ENCODE assay signal across 8 cellular contexts in the genomic region with DNA sequence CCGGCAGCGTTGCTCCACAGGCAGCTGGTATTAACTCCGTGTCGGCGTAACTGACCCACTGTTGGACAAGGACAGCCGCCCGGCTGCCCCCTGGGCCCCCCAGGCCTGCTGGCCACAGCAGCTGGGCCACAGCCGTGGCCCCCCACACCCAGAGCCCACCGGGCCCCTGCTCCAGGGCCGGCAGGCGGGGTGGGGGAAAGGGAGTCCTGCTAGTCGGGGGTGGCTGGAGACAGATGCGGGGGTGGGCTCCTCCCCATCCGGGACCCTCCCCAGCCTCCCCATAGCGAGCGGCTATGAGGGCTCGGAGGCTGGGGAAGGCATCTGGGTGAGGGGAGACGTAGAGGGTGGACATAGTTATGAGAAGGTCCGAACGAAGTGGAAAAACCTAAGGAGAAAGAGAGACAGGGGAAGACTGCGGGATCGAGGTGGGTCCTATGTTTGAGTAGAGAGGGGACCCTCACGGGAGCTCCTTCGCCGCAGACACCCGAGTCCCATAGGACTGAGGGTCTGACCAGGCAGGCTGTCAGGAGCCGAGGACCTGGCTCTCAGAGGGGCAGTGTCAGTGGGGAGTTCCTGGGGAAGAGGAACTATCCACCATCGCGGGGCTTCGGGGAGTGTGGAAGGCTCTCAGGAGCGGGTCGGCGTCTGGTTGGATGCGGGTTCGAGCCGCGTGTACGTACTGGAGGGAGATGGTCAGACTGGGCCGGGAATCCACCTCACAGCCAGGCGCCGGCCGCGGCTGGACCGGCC. TPM values are rescaled to one million over a fixed set of nuclear protein-coding genes. Genes with fewer than 3 reads are reported as not detected.
A peak's percentile ranks its signal among the peaks of the same experiment; 100 is the strongest.
DNase-seq lines count a peak whose midpoint lies in the region; ATAC-seq and TF ChIP-seq lines count a peak whose summit lies in the region.

No MANE protein-coding gene starts in this region.

- peak overlapping the region; percentile 98 for H2AK5ac ChIP-seq in IMR-90 (ENCODE audit: low read depth, low read length)

- H4K5ac ChIP-seq in IMR-90 (ENCODE audit: low read depth, low read length) = peak overlapping the region; percentile 79

- TF ChIP-seq POLR2A in IMR-90 (IDR thresholded peaks at IDR 0.05; ENCODE audit: low read depth, low read length) (no peak; the same call in 1 of the 2 replicates), adrenal gland (IDR thresholded peaks at IDR 0.05) (no peak)

- no peak for TF ChIP-seq RAD21 in IMR-90 (IDR thresholded peaks at IDR 0.05; ENCODE audit: low read length)

- no peaks in the 10 kb centered on the region; the same call in 1 of the 2 replicates for H3K4me1 ChIP-seq in IMR-90 (ENCODE audit: control insufficient read depth, insufficient read depth, low read length)
- H3K4me1 ChIP-seq in adrenal gland (replicated peaks in 1 of 2) = peaks cover 13 to 23% of the 10 kb centered on the region in 2 donors
- no peaks in the 10 kb centered on the region for H3K4me1 ChIP-seq in iPS-20b (ENCODE audit: insufficient read depth, low read length)

- peak overlapping the region; percentile 9; the same call in 1 of the 2 replicates for H3K18ac ChIP-seq in IMR-90 (ENCODE audit: low read depth, low read length)

- H2AK9ac ChIP-seq in IMR-90 (replicated peaks; ENCODE audit: low read depth, low read length, poor library complexity) = peak overlapping the region; percentile 100

- H3K9me1 ChIP-seq in IMR-90 (ENCODE audit: insufficient read depth, low read length) = 0 out of 2 replicates have a peak, but pooled peaks cover 3% of the 10 kb centered on the region

- H4K8ac ChIP-seq in IMR-90 (ENCODE audit: low read depth in 2 of 2, low read length in 2 of 2) = peak overlapping the region; percentile 81 to 82

- H3K36me3 Mint-ChIP-seq in stimulated activated memory B cell treated with anti-CD40 and anti-IgM and Interleukin-4, amounts not matched to agents 10 μg/mL and 1 μg/mL and 100 μg/mL, for 72 hours = peaks cover 26% of the 10 kb centered on the region

- dilution Hi-C loops in IMR-90 (cut with HindIII; ENCODE audit: low sequenced_read_pairs, unreplicated experiment) = no loop called here

- H3K27ac ChIP-seq in IMR-90 (ENCODE audit: insufficient read depth, low read length) (peak overlapping the region; percentile 97), adrenal gland (peak overlapping the region; percentile 56 to 100 (median 87)), iPS-20b (ENCODE audit: low read length) (peak overlapping the region; percentile 87)

- no peaks in the 10 kb centered on the region for H3K9me3 ChIP-seq in IMR-90 (ENCODE audit: control insufficient read depth, insufficient read depth, low read length)
- H3K9me3 ChIP-seq in adrenal gland (replicated peaks in 1 of 3) = no peaks in the 10 kb centered on the region
- H3K9me3 ChIP-seq in iPS-20b (ENCODE audit: insufficient read depth, low read depth, low read length) = no peaks in the 10 kb centered on the region

- peak overlapping the region; percentile 94 for H4K91ac ChIP-seq in IMR-90 (ENCODE audit: insufficient read depth, low read depth, low read length)

- H3K79me1 ChIP-seq in IMR-90 (ENCODE audit: low read depth in 1 of 2, low read length in 2 of 2) = peaks cover 0 to 48% of the 10 kb centered on the region in 2 experiments

- BruUV-seq in IMR-90 (replicated peaks; lab: Mats Ljungman, UMichigan) = TSS peak; percentile 68

- H3K4me2 ChIP-seq in IMR-90 (ENCODE audit: low read depth, low read length) = peak overlapping the region; percentile 98

- CTCF ChIA-PET in IMR-90 (lab: Yijun Ruan, JAX) = interaction anchor here (1.1 to 1.6 kb wide), 2 partner anchors 11 to 20 kb away, joined by 4 to 10 read pairs; a partner anchor contains a TSS

- H3K36me3 ChIP-seq in IMR-90 (ENCODE audit: control insufficient read depth, insufficient read depth, low read length) = peaks cover 15% of the 10 kb centered on the region
- H3K36me3 ChIP-seq in adrenal gland (replicated peaks in 1 of 2) = peaks cover 0 to 16% of the 10 kb centered on the region in 2 donors
- peaks cover 57% of the 10 kb centered on the region for H3K36me3 ChIP-seq in iPS-20b (ENCODE audit: insufficient read depth, low read depth, low read length)

- H3K23ac ChIP-seq in IMR-90 (ENCODE audit: low read depth, low read length) = peak overlapping the region; percentile 75

- peak overlapping the region; percentile 98 for H3K4ac ChIP-seq in IMR-90 (ENCODE audit: low read depth, low read length)

- H3K27me3 ChIP-seq in IMR-90 (ENCODE audit: control insufficient read depth, insufficient read depth, low read length) (no peaks in the 10 kb centered on the region), adrenal gland (no peaks in the 10 kb centered on the region), iPS-20b (ENCODE audit: insufficient read depth, low read length) (no peaks in the 10 kb centered on the region)

- 0% methylated on average over 18 of the region's 44 CpGs; no CpG with 5 or more reads in 1 of the 2 experiments for WGBS in IMR-90 (ENCODE audit: extremely low coverage in 2 of 2, insufficient read length in 1 of 2), 2 experiments
- 0 to 2% (median 2%) methylated on average over 17 to 44 of the region's 44 CpGs for WGBS in adrenal gland, 4 donors

- H3K4me3 Mint-ChIP-seq in stimulated activated memory B cell treated with anti-CD40 and anti-IgM and Interleukin-4, amounts not matched to agents 10 μg/mL and 1 μg/mL and 100 μg/mL, for 72 hours = peak overlapping the region; percentile 84

- H2BK120ac ChIP-seq in IMR-90 (ENCODE audit: low read depth, low read length) = peak overlapping the region; percentile 1; the same call in 1 of the 2 replicates

- H2BK5ac ChIP-seq in IMR-90 (ENCODE audit: low read depth, low read length, poor library complexity, severe bottlenecking) = peak overlapping the region; percentile 100

- H3K4me3 ChIP-seq in IMR-90 (ENCODE audit: insufficient read depth, low read depth, low read length) = peak overlapping the region; percentile 77
- H3K4me3 ChIP-seq in adrenal gland = peak overlapping the region; percentile 73 to 92 (median 90)
- peak overlapping the region; percentile 96 for H3K4me3 ChIP-seq in iPS-20b (ENCODE audit: low read length)

- in situ Hi-C loops in IMR-90 (cut with MboI; ENCODE audit: low sequenced_read_pairs) = no loop called here

- DNase-seq in A172 (ENCODE audit: low spot score) (peak; percentile 31), IMR-90 (no peak), adrenal gland (no peak), SHP77 treated with DMSO at 0.1 percent for 48 hours (lab: John Stamatoyannopoulos, UW) (no peak), NCI-H2196 treated with DMSO at 0.1 percent for 48 hours (lab: John Stamatoyannopoulos, UW; ENCODE audit: unreplicated experiment) (no peak)

- H2AFZ ChIP-seq in IMR-90 (replicated peaks; ENCODE audit: low read length, poor library complexity) = peak overlapping the region; percentile 100

- H3K27me3 Mint-ChIP-seq in stimulated activated memory B cell treated with anti-CD40 and anti-IgM and Interleukin-4, amounts not matched to agents 10 μg/mL and 1 μg/mL and 100 μg/mL, for 72 hours = no peaks in the 10 kb centered on the region

- H4K20me1 ChIP-seq in IMR-90 (ENCODE audit: insufficient read depth, low read length) = no peaks in the 10 kb centered on the region

- H3K9ac ChIP-seq in IMR-90 (ENCODE audit: low read depth, low read length) (peak overlapping the region; percentile 93), iPS-20b (ENCODE audit: low read depth, low read length) (peak overlapping the region; percentile 99)

- no peak overlapping the region for H2BK15ac ChIP-seq in IMR-90 (ENCODE audit: low read depth, low read length)

- POLR2A ChIA-PET in IMR-90 (lab: Charles Lee; ENCODE audit: unreplicated experiment) = interaction anchor here (0.6 kb wide), 1 partner anchor 188 kb away, joined by 3 read pairs; no protein-coding TSS in a partner anchor

- H3K14ac ChIP-seq in IMR-90 (replicated peaks; ENCODE audit: low read depth, low read length) = peak overlapping the region; percentile 87

- H3K4me1 Mint-ChIP-seq in stimulated activated memory B cell treated with anti-CD40 and anti-IgM and Interleukin-4, amounts not matched to agents 10 μg/mL and 1 μg/mL and 100 μg/mL, for 72 hours = peaks cover 61% of the 10 kb centered on the region

- intact Hi-C loops in IMR-90 (cut with micrococcal nuclease) = loop anchor here (1.0 to 2.0 kb wide), 2 partner anchors 32 to 56 kb away; a partner anchor contains a TSS
- intact Hi-C loops in adrenal gland (cut with DNase I) = no loop called here

- TF ChIP-seq CTCF in IMR-90 (conservative IDR thresholded peaks at IDR 0.05; ENCODE audit: low read depth, low read length) = no peak
- TF ChIP-seq CTCF in adrenal gland (IDR thresholded peaks at IDR 0.05) = no peak

- H3K27ac Mint-ChIP-seq in stimulated activated memory B cell treated with anti-CD40 and anti-IgM and Interleukin-4, amounts not matched to agents 10 μg/mL and 1 μg/mL and 100 μg/mL, for 72 hours = peak overlapping the region; percentile 96

- H2BK20ac ChIP-seq in IMR-90 (ENCODE audit: low read depth, low read length) = 0 out of 2 replicates have a peak overlapping the region, but pooled peaks have one; percentile 21

- ATAC-seq in GM18498 (IDR thresholded peaks at IDR 0.05; ENCODE audit: unreplicated experiment) = peak; percentile 4
- peak; percentile 51 for ATAC-seq in IMR-90 (ENCODE audit: low read depth)
- ATAC-seq in stimulated activated memory B cell treated with anti-CD40 and anti-IgM and Interleukin-4, amounts not matched to agents 10 μg/mL and 1 μg/mL and 100 μg/mL, for 72 hours = peak; percentile 17

- peak overlapping the region; percentile 80 for H3K56ac ChIP-seq in IMR-90 (ENCODE audit: extremely low read depth, insufficient read depth, low read length)

- no peaks in the 10 kb centered on the region for H3K9me3 Mint-ChIP-seq in stimulated activated memory B cell treated with anti-CD40 and anti-IgM and Interleukin-4, amounts not matched to agents 10 μg/mL and 1 μg/mL and 100 μg/mL, for 72 hours

RNA-seq across cellular contexts. Expression of a gene that starts 0.5 kb away (rescaled TPM):
- 56.0 and 58.8 TPM in 2 replicates for total RNA-seq in A172 (2014; rRNA removed; shearing (Covaris generic))
- total RNA-seq in IMR-90 (2012; rRNA removed) (32.2 and 41.2 TPM in 2 replicates), adrenal gland (10 to 100 TPM; 37.8 to 90.8 (median 55.9) TPM)
- polyA plus RNA-seq in IMR-90 (2012; rRNA removed) (39.6 and 42.0 TPM in 2 replicates), adrenal gland (10 to 100 TPM; 58.6 to 74.6 (median 59.2) TPM)
- 25.0 and 31.3 TPM in 2 replicates for polyA plus RNA-seq in IMR-90 (2012; cell fraction: cytosol; rRNA removed)
- polyA plus RNA-seq in IMR-90 (2012; cell fraction: nucleus; rRNA removed; ENCODE audit: low replicate concordance) = 49.4 and 162 TPM in 2 replicates

RNA-seq across cellular contexts. Expression of a gene that starts 11.7 kb away (rescaled TPM):
- total RNA-seq in A172 (2014; rRNA removed; shearing (Covaris generic)) = 80.4 and 88.0 TPM in 2 replicates
- 48.0 and 56.3 TPM in 2 replicates for total RNA-seq in IMR-90 (2012; rRNA removed)
- polyA plus RNA-seq in IMR-90 (2012; rRNA removed) = 55.0 and 61.0 TPM in 2 replicates
- polyA plus RNA-seq in IMR-90 (2012; cell fraction: cytosol; rRNA removed) = 54.6 and 56.8 TPM in 2 replicates
- 13.0 and 15.1 TPM in 2 replicates for polyA plus RNA-seq in IMR-90 (2012; cell fraction: nucleus; rRNA removed; ENCODE audit: low replicate concordance)
- total RNA-seq in adrenal gland = 10 to 100 TPM; 38.2 to 61.3 (median 44.6) TPM
- 10 to 100 TPM; 28.0 to 55.2 (median 42.8) TPM for polyA plus RNA-seq in adrenal gland

RNA-seq across cellular contexts. Expression of a gene that starts 17.9 kb away (rescaled TPM):
- 0.60 and 3.2 TPM in 2 replicates for total RNA-seq in A172 (2014; rRNA removed; shearing (Covaris generic))
- total RNA-seq in IMR-90 (2012; rRNA removed) (under 0.01 and 0.28 TPM in 2 replicates), adrenal gland (1 to 10 TPM in 2 of 8 donors, under 1 TPM in 6; 0.17 to 2.3 (median 0.50) TPM)
- polyA plus RNA-seq in IMR-90 (2012; rRNA removed) (1.0 and 1.4 TPM in 2 replicates), adrenal gland (1 to 10 TPM in 2 of 3 donors, under 1 TPM in 1; 0.74 to 8.1 (median 1.1) TPM)
- 0.60 and 1.2 TPM in 2 replicates for polyA plus RNA-seq in IMR-90 (2012; cell fraction: cytosol; rRNA removed)
- 3.1 and 4.5 TPM in 2 replicates for polyA plus RNA-seq in IMR-90 (2012; cell fraction: nucleus; rRNA removed; ENCODE audit: low replicate concordance)

RNA-seq across cellular contexts. Expression of a gene that starts 20.0 kb away (rescaled TPM):
- 1.4 and 3.0 TPM in 2 replicates for total RNA-seq in A172 (2014; rRNA removed; shearing (Covaris generic))
- 1.3 and 1.4 TPM in 2 replicates for total RNA-seq in IMR-90 (2012; rRNA removed)
- polyA plus RNA-seq in IMR-90 (2012; rRNA removed) = 0.97 and 1.0 TPM in 2 replicates
- 0.45 and 0.54 TPM in 2 replicates for polyA plus RNA-seq in IMR-90 (2012; cell fraction: cytosol; rRNA removed)
- polyA plus RNA-seq in IMR-90 (2012; cell fraction: nucleus; rRNA removed; ENCODE audit: low replicate concordance) = 0.27 and 0.68 TPM in 2 replicates
- total RNA-seq in adrenal gland = 1 to 10 TPM in 7 of 8 donors, under 1 TPM in 1; 0.79 to 3.6 (median 1.9) TPM
- 1 to 10 TPM; 1.0 to 5.3 (median 1.1) TPM for polyA plus RNA-seq in adrenal gland

RNA-seq across cellular contexts. Expression of a gene that starts 20.3 kb away (rescaled TPM):
- total RNA-seq in A172 (2014; rRNA removed; shearing (Covaris generic)) = 1.2 and 4.1 TPM in 2 replicates
- 94.6 and 102 TPM in 2 replicates for total RNA-seq in IMR-90 (2012; rRNA removed)
- 93.1 and 95.3 TPM in 2 replicates for polyA plus RNA-seq in IMR-90 (2012; rRNA removed)
- polyA plus RNA-seq in IMR-90 (2012; cell fraction: cytosol; rRNA removed) = 64.7 and 107 TPM in 2 replicates
- 39.6 and 77.5 TPM in 2 replicates for polyA plus RNA-seq in IMR-90 (2012; cell fraction: nucleus; rRNA removed; ENCODE audit: low replicate concordance)
- total RNA-seq in adrenal gland = 100 to 1,000 TPM; 153 to 261 (median 217) TPM
- polyA plus RNA-seq in adrenal gland = 10 to 100 TPM; 48.5 to 89.4 (median 84.3) TPM
